In the genomic region with DNA sequence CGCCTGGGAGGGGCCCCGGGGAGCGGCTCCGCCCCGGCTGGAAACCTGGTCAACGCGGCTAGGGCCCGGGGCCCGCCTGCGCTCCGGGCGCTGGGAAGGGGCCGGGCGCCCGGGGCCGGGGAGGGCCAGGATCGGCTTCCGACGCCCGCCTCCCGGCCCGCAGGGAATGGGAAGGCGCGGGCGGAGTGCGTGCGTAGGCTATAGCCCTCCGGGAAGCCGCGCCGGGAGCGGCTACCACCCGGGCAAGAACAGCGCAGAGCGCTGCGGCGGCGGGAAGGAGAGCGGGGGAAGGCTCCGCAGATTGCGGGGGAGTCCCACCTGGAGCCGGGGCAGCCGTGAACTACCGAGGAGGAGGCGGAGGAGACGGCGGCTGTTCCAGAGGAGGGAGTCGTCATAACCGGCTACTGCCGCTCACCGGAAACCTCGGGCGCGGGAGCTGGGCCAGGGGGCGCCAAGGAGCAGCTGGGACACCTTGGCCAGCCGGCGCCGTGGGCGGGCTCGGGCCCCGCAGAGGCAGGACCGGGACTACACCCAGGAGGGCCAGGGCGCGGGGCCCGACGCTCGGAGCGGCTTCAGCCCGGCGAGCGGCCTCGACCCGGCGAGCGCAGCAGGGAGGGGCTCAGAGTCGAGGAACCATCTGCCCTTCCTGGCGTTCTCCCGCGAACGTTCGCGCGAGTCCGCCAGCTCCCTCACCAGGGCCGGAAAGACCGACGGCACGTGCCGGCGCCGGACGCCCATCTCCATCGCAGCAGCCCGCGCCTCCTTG, we compare ENCODE assay signal across 8 cellular contexts. TPM values are rescaled to one million over a fixed set of nuclear protein-coding genes. Genes with fewer than 3 reads are reported as not detected.
DNase-seq lines count a peak whose midpoint lies in the region; ATAC-seq and TF ChIP-seq lines count a peak whose summit lies in the region.

A gene (minus strand): TSS at position 429 of the 766 bp plus-strand sequence. CDS start 3,838 bp downstream, outside the sequence.

- intact Hi-C loops in CD8-positive, alpha-beta T cell (cut with DNase I, micrococcal nuclease): loop anchor here (1.0 to 5.0 kb wide), 3 partner anchors 39 to 94 kb away; a partner anchor contains a TSS

- DNase-seq in CD8-positive, alpha-beta T cell: peak; percentile 50 to 85 (median 75)
- DNase-seq in NT2/D1 (ENCODE audit: low read depth, low spot score): peak; percentile 79
- DNase-seq in activated CD8-positive, alpha-beta memory T cell treated with anti-CD3 and anti-CD28 coated beads, Interleukin-2, amount 50 U/mL, for 4 hours: peak; percentile 79
- peak; percentile 91 for DNase-seq in endothelial cell (ENCODE audit: low spot score)
- DNase-seq in middle frontal gyrus (ENCODE audit: extremely low spot score, low spot score): peak; percentile 68
- DNase-seq in stimulated activated CD8-positive, alpha-beta memory T cell treated with anti-CD3 and anti-CD28 coated beads, Interleukin-4, amount 100 ng/mL, for 24 hours (ENCODE audit: low read depth): peak; percentile 76

- peak within 1 kb of the TSS; percentile 88 for H3K4me3 Mint-ChIP-seq in CD8-positive, alpha-beta T cell
- H3K4me3 Mint-ChIP-seq in endothelial cell (ENCODE audit: unreplicated experiment): peak within 1 kb of the TSS; percentile 99

- peaks cover 16% of the 10 kb centered on the region for H3K36me3 Mint-ChIP-seq in CD8-positive, alpha-beta T cell
- peaks cover 41% of the 10 kb centered on the region for H3K36me3 Mint-ChIP-seq in endothelial cell (ENCODE audit: low read depth, unreplicated experiment)

- H3K4me1 Mint-ChIP-seq in CD8-positive, alpha-beta T cell (ENCODE audit: low read depth): peaks cover 26% of the 10 kb centered on the region
- H3K4me1 Mint-ChIP-seq in endothelial cell (ENCODE audit: unreplicated experiment): peaks cover 59% of the 10 kb centered on the region

- H3K27ac ChIP-seq in CD8-positive, alpha-beta T cell (ENCODE audit: low read depth, low read length): peak within 1 kb of the TSS; percentile 44

- no peaks in the 10 kb centered on the region for H3K27me3 Mint-ChIP-seq in CD8-positive, alpha-beta T cell (ENCODE audit: low read depth)
- peaks cover 9% of the 10 kb centered on the region for H3K27me3 Mint-ChIP-seq in endothelial cell (ENCODE audit: unreplicated experiment)

- no peaks in the 10 kb centered on the region for H3K36me3 ChIP-seq in CD8-positive, alpha-beta T cell (ENCODE audit: insufficient read depth, low read length)
- H3K36me3 ChIP-seq in NT2/D1 (ENCODE audit: insufficient read depth, insufficient read length, low read length): peaks cover 34% of the 10 kb centered on the region

- ATAC-seq in CD8-positive, alpha-beta T cell: peak; percentile 79
- ATAC-seq in GM19328 (IDR thresholded peaks at IDR 0.05; ENCODE audit: unreplicated experiment) (peak; percentile 80), HG03469 (IDR thresholded peaks at IDR 0.05; ENCODE audit: unreplicated experiment) (peak; percentile 57)

- H3K9me3 ChIP-seq in CD8-positive, alpha-beta T cell (ENCODE audit: low read length): no peaks in the 10 kb centered on the region
- H3K9me3 ChIP-seq in NT2/D1 (ENCODE audit: insufficient read depth, low read length): no peaks in the 10 kb centered on the region

- H3K9ac ChIP-seq in NT2/D1 (ENCODE audit: insufficient read length, low read depth): peak within 1 kb of the TSS; percentile 88

- peaks cover 6% of the 10 kb centered on the region for H3K4me1 ChIP-seq in CD8-positive, alpha-beta T cell (ENCODE audit: insufficient read depth, low read length)
- peaks cover 3% of the 10 kb centered on the region for H3K4me1 ChIP-seq in NT2/D1 (ENCODE audit: insufficient read depth, insufficient read length)

- TF ChIP-seq CTCF in CD8-positive, alpha-beta T cell (IDR thresholded peaks at IDR 0.05): peak; percentile 56
- peak; percentile 46 for TF ChIP-seq CTCF in endothelial cell (IDR thresholded peaks at IDR 0.05; ENCODE audit: unreplicated experiment)

- H3K27me3 ChIP-seq in CD8-positive, alpha-beta T cell (ENCODE audit: insufficient read depth, low read length): no peaks in the 10 kb centered on the region
- H3K27me3 ChIP-seq in NT2/D1 (ENCODE audit: insufficient read depth, insufficient read length): peaks cover 5% of the 10 kb centered on the region

- no peaks in the 10 kb centered on the region for H3K9me3 Mint-ChIP-seq in CD8-positive, alpha-beta T cell
- no peaks in the 10 kb centered on the region for H3K9me3 Mint-ChIP-seq in endothelial cell (ENCODE audit: unreplicated experiment)

- POLR2A ChIA-PET in CD8-positive, alpha-beta T cell (lab: Charles Lee): interaction anchor here (0.8 to 1.3 kb wide), 5 partner anchors 10 to 72 kb away, joined by 3 to 4 read pairs (median 3); no protein-coding TSS in a partner anchor

- H3K4me3 ChIP-seq in CD8-positive, alpha-beta T cell (ENCODE audit: low read depth, low read length): peak within 1 kb of the TSS; percentile 76
- H3K4me3 ChIP-seq in NT2/D1 (ENCODE audit: insufficient read length, low read depth): peak within 1 kb of the TSS; percentile 75

- CTCF ChIA-PET in CD8-positive, alpha-beta T cell (lab: Charles Lee): interaction anchor here (1.0 to 2.7 kb wide), 3 partner anchors 8 to 31 kb away, joined by 3 to 9 read pairs (median 4); no protein-coding TSS in a partner anchor

- H3K27ac Mint-ChIP-seq in CD8-positive, alpha-beta T cell: peak within 1 kb of the TSS; percentile 87
- peak within 1 kb of the TSS; percentile 99 for H3K27ac Mint-ChIP-seq in endothelial cell (ENCODE audit: unreplicated experiment)

RNA-seq across cellular contexts. Expression of the gene that starts here (rescaled TPM):
- 10 to 100 TPM in 1 of 2 experiments, 1 to 10 TPM in 1; 9.9 to 15.2 TPM for total RNA-seq in CD8-positive, alpha-beta T cell
- 165 TPM for total RNA-seq in endothelial cell (ENCODE audit: unreplicated experiment)

Comparison
In these comparisons a context has a peak if more than half of its experiments do, and no peak if none do; other contexts are left out.
1. Peak in every context shown above with its lines: DNase-seq, ATAC-seq, H3K4me3 ChIP-seq and H3K27ac ChIP-seq.
2. RNA of the gene that starts here (total RNA-seq): 165 TPM in endothelial cell (single experiment); 9.9 to 15.2 TPM in CD8-positive, alpha-beta T cell; every median in the first group is over 10 times any median in the second.